ENCODE assay signal across 17 cellular contexts in genomic region chr4:32148120-32148666, GRCh38.
DNase-seq lines count a peak whose midpoint lies in the region; ATAC-seq and TF ChIP-seq lines count a peak whose summit lies in the region.
"Had no signal": no experiment of that assay in that cellular context is flagged by ENCODE, and none has a peak within 500 bp of the region (broad histone marks: within the 10 kb centered on the region; RNA-seq: fewer than 3 reads in every experiment).

No MANE protein-coding gene starts in this region.

- H3K4me3 ChIP-seq in OCI-LY1 (ENCODE audit: low read depth, low read length, poor library complexity, severe bottlenecking): peak overlapping the region; percentile 37
- no peak overlapping the region for H3K4me3 ChIP-seq in choroid plexus epithelial cell (ENCODE audit: low read depth, low read length)

- ATAC-seq in GM18867 (IDR thresholded peaks at IDR 0.05; ENCODE audit: unreplicated experiment): peak; percentile 49
- ATAC-seq: left lobe of liver; naive thymus-derived CD4-positive, alpha-beta T cell; right cardiac atrium had no signal

- no peaks in the 10 kb centered on the region for H3K79me2 ChIP-seq in OCI-LY1 (ENCODE audit: insufficient read depth, low read length)

- no peaks in the 10 kb centered on the region for H3K9me3 ChIP-seq in OCI-LY1 (ENCODE audit: low read length)
- H3K9me3 ChIP-seq: esophagus squamous epithelium had no signal

- DNase-seq in choroid plexus epithelial cell (ENCODE audit: low read depth) (peak; percentile 71), midbrain (lab: John Stamatoyannopoulos, UW) (peak; percentile 8), 8988T (no peak), NCI-H2171 treated with DMSO at 0.1 percent for 48 hours (lab: John Stamatoyannopoulos, UW) (no peak), NCI-H1105 treated with DMSO at 0.1 percent for 48 hours (lab: John Stamatoyannopoulos, UW) (no peak), DMS153 (lab: John Stamatoyannopoulos, UW) (no peak)
- DNase-seq: activated CD4-positive, alpha-beta memory T cell treated with anti-CD3 and anti-CD28 coated beads, Interleukin-2, amount 10 ng/mL, durations not matched to agents 7 days and 5 days; amygdala; esophagus squamous epithelium; naive thymus-derived CD4-positive, alpha-beta T cell; NCI-H1092; right cardiac atrium; stimulated activated CD4-positive, alpha-beta T cell treated with anti-CD3 and anti-CD28 coated beads, Interleukin-4, amount 100 ng/mL, for 4 hours; trophoblast cell had no signal

- H2AFZ ChIP-seq in OCI-LY1 (ENCODE audit: low read length): no peak overlapping the region

- TF ChIP-seq CTCF in OCI-LY1 (IDR thresholded peaks at IDR 0.05; ENCODE audit: low read length) (no peak), choroid plexus epithelial cell (conservative IDR thresholded peaks at IDR 0.05; ENCODE audit: low read depth, low read length) (no peak)

- no peaks in the 10 kb centered on the region for H4K20me1 ChIP-seq in OCI-LY1 (ENCODE audit: insufficient read depth, low read length)

- H3F3A ChIP-seq in OCI-LY1 (ENCODE audit: insufficient read depth, low read length): no peaks in the 10 kb centered on the region

- no peaks in the 10 kb centered on the region for H3K9me2 ChIP-seq in OCI-LY1 (ENCODE audit: low read depth, low read length)

- H3K9ac ChIP-seq in OCI-LY1 (ENCODE audit: low read length): peak overlapping the region; percentile 20; the same call in 1 of the 2 replicates

- H3K4me2 ChIP-seq in OCI-LY1 (ENCODE audit: low read length): peak overlapping the region; percentile 53

- H3K36me3 ChIP-seq in OCI-LY1 (ENCODE audit: insufficient read depth, low read length): no peaks in the 10 kb centered on the region
- H3K36me3 ChIP-seq: esophagus squamous epithelium had no signal

- H3K4me1 ChIP-seq in OCI-LY1 (ENCODE audit: insufficient read depth, low read length, severe bottlenecking): peaks cover 15% of the 10 kb centered on the region

- H3K27me3 ChIP-seq in OCI-LY1 (ENCODE audit: insufficient read depth, low read length): no peaks in the 10 kb centered on the region
- H3K27me3 ChIP-seq: esophagus squamous epithelium had no signal

- no peak overlapping the region for H3K27ac ChIP-seq in OCI-LY1 (ENCODE audit: low read depth, low read length, poor library complexity, severe bottlenecking)
- H3K27ac ChIP-seq: esophagus squamous epithelium had no signal

Comparison
In these comparisons a context has a peak if more than half of its experiments do, and no peak if none do; other contexts are left out.
1. DNase-seq: peak in choroid plexus epithelial cell (single experiment) and midbrain (single experiment); none in 8988T (single experiment), NCI-H2171 treated with DMSO at 0.1 percent for 48 hours (single experiment), NCI-H1105 treated with DMSO at 0.1 percent for 48 hours (single experiment) and DMS153 (single experiment).